16 cellular contexts compared by ENCODE assay signal in the genomic region with DNA sequence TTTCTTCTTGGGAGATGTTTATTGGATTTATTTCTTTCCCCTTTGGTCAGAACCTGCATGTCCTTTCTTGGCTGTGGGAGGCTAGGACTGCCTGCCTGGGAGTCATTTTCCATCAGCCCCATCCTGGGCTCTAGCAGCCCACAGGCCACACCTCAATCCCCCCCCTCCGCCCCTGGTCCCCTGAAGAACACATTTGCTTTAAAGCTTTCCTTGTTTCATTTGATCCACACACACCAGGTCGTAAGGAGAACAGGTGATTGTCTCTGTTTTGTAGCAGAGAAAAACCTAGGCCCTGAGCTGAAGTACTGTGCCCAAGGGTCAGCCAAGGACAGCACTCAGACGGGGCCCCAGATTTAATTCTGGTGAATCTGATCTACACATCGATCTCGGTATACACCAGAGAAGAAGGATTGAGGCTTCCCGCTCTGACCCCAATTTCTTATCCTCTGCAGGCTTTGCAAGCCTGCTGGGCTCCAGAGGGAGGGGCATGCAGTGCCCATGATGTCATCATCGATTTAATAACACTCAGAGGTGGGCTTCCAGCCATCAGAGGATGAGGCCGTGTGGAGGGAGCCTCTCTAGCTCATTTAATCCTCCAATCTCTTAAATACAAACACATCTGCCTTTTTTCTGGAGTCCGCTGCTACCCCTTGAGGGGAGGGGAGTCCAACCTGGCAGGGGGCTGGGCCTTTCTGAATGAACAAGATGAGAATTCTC. TPM values are rescaled to one million over a fixed set of nuclear protein-coding genes. Genes with fewer than 3 reads are reported as not detected.
DNase-seq lines count a peak whose midpoint lies in the region; ATAC-seq and TF ChIP-seq lines count a peak whose summit lies in the region.
"Had no signal": no experiment of that assay in that cellular context is flagged by ENCODE, and none has a peak within 500 bp of the region (broad histone marks: within the 10 kb centered on the region; RNA-seq: fewer than 3 reads in every experiment).

No MANE protein-coding gene starts in this region.

- peak overlapping the region; percentile 11 to 70 for H3K4me3 Mint-ChIP-seq in stimulated activated naive B cell treated with anti-CD40 and anti-IgM and Interleukin-4, amounts not matched to agents 10 μg/mL and 1 μg/mL and 100 μg/mL, for 72 hours

- 69 to 82% methylated on average over 8 to 9 of the region's 9 CpGs for WGBS in ectodermal cell, 2 experiments

- no peaks in the 10 kb centered on the region for H3K27me3 Mint-ChIP-seq in stimulated activated naive B cell treated with anti-CD40 and anti-IgM and Interleukin-4, amounts not matched to agents 10 μg/mL and 1 μg/mL and 100 μg/mL, for 72 hours

- ATAC-seq in stimulated activated naive B cell treated with anti-CD40 and anti-IgM and Interleukin-4, amounts not matched to agents 10 μg/mL and 1 μg/mL and 100 μg/mL, for 72 hours (replicated peaks), result no peak
- no peak for ATAC-seq in HG02678 (IDR thresholded peaks at IDR 0.05; ENCODE audit: unreplicated experiment)
- ATAC-seq: gastroesophageal sphincter had no signal

- H3K4me1 Mint-ChIP-seq in stimulated activated naive B cell treated with anti-CD40 and anti-IgM and Interleukin-4, amounts not matched to agents 10 μg/mL and 1 μg/mL and 100 μg/mL, for 72 hours, result peaks cover 33 to 55% of the 10 kb centered on the region in 2 donors

- POLR2A ChIA-PET in RWPE1 (lab: Yijun Ruan, JAX; ENCODE audit: low non-redundant PET), result interaction anchor here (0.6 kb wide), 1 partner anchor 1561 kb away, joined by 3 read pairs; no protein-coding TSS in a partner anchor

- no peak overlapping the region for H3K4me3 ChIP-seq in ectodermal cell (ENCODE audit: insufficient read depth, low read depth, low read length)
- H3K4me3 ChIP-seq: gastroesophageal sphincter had no signal

- peak overlapping the region; percentile 84 for H3K27ac Mint-ChIP-seq in stimulated activated naive B cell treated with anti-CD40 and anti-IgM and Interleukin-4, amounts not matched to agents 10 μg/mL and 1 μg/mL and 100 μg/mL, for 72 hours

- H3K27ac ChIP-seq in RWPE1, result peak overlapping the region; percentile 8
- H3K27ac ChIP-seq in ectodermal cell (ENCODE audit: insufficient read depth, low read depth, low read length, poor library complexity, severe bottlenecking), result peak overlapping the region; percentile 20

- no peak for TF ChIP-seq CTCF in RWPE1 (conservative IDR thresholded peaks at IDR 0.05; ENCODE audit: low read depth)

- H3K36me3 Mint-ChIP-seq in stimulated activated naive B cell treated with anti-CD40 and anti-IgM and Interleukin-4, amounts not matched to agents 10 μg/mL and 1 μg/mL and 100 μg/mL, for 72 hours, result peaks cover 0 to 5% of the 10 kb centered on the region in 2 donors

- H3K9me3 Mint-ChIP-seq in stimulated activated naive B cell treated with anti-CD40 and anti-IgM and Interleukin-4, amounts not matched to agents 10 μg/mL and 1 μg/mL and 100 μg/mL, for 72 hours, result no peaks in the 10 kb centered on the region

- H3K36me3 ChIP-seq in ectodermal cell (ENCODE audit: control insufficient read depth, insufficient read depth, low read length), result no peaks in the 10 kb centered on the region
- H3K36me3 ChIP-seq: gastroesophageal sphincter had no signal

- CTCF ChIA-PET in RWPE1 (lab: Yijun Ruan, JAX), result interaction anchor here (1.2 kb wide), 1 partner anchor 75 kb away, joined by 3 read pairs; no protein-coding TSS in a partner anchor

- DNase-seq in activated T-cell treated with anti-CD3 and anti-CD28 coated beads, Interleukin-2, amount 50 U/mL, for 1 hour, result peak; percentile 5
- no peak for DNase-seq in activated T-cell treated with anti-CD3 and anti-CD28 coated beads for 4 hours
- no peak for DNase-seq in RWPE1 (ENCODE audit: low spot score)
- DNase-seq in stimulated activated naive B cell treated with anti-CD40 and anti-IgM and Interleukin-4, amounts not matched to agents 10 μg/mL and 1 μg/mL and 100 μg/mL, for 72 hours, result no peak
- no peak for DNase-seq in NK-92 treated with Interleukin-12 subunit alpha and Interleukin-12 subunit beta, amount 100 ng/mL, for 24 hours (lab: John Stamatoyannopoulos, UW)
- no peak for DNase-seq in stimulated activated naive CD4-positive, alpha-beta T cell treated with Interleukin-2 at 50 U/mL for 16 hours (lab: John Stamatoyannopoulos, UW)
- DNase-seq: activated CD4-positive, CD25-positive, alpha-beta regulatory T cell treated with anti-CD3 and anti-CD28 coated beads, Interleukin-2, amount 50 U/mL, for 72 hours; amniotic stem cell; effector CD8-positive, alpha-beta T cell; KG1; NCI-H2081 treated with DMSO at 0.1 percent for 48 hours; SHP77 treated with DMSO at 0.1 percent for 48 hours; stimulated activated CD4-positive, alpha-beta T cell treated with anti-CD3 and anti-CD28 coated beads, Interleukin-4, amount 100 ng/mL, for 4 hours had no signal

- no peaks in the 10 kb centered on the region for H3K27me3 ChIP-seq in ectodermal cell (ENCODE audit: control insufficient read depth, insufficient read depth, low read length, poor library complexity, severe bottlenecking)
- H3K27me3 ChIP-seq: gastroesophageal sphincter had no signal

- H3K9me3 ChIP-seq in ectodermal cell (ENCODE audit: control insufficient read depth, low read length), result no peaks in the 10 kb centered on the region
- H3K9me3 ChIP-seq: gastroesophageal sphincter had no signal

- peaks cover 19% of the 10 kb centered on the region for H3K4me1 ChIP-seq in ectodermal cell (ENCODE audit: control insufficient read depth, insufficient read depth, low read length)

RNA-seq across cellular contexts. Expression of gene CLN6, which starts 1.7 kb away (rescaled TPM):
- 78.6 TPM for polyA plus RNA-seq in ectodermal cell (2013, experiment 1 of 4)
- 83.7 TPM for polyA plus RNA-seq in ectodermal cell (2013, experiment 2 of 4)
- polyA plus RNA-seq in ectodermal cell (2013, experiment 3 of 4), result 49.3 TPM
- 55.8 TPM for polyA plus RNA-seq in ectodermal cell (2013, experiment 4 of 4)

RNA-seq across cellular contexts. Expression of gene CALML4, which starts 26.1 kb away (rescaled TPM):
- 15.0 TPM for polyA plus RNA-seq in ectodermal cell (2013, experiment 1 of 4)
- 15.6 TPM for polyA plus RNA-seq in ectodermal cell (2013, experiment 2 of 4)
- polyA plus RNA-seq in ectodermal cell (2013, experiment 3 of 4), result 7.9 TPM
- polyA plus RNA-seq in ectodermal cell (2013, experiment 4 of 4), result 8.1 TPM

RNA-seq across cellular contexts. Expression of gene FEM1B, which starts 46.3 kb away (rescaled TPM):
- polyA plus RNA-seq in ectodermal cell (2013, experiment 1 of 4), result 37.4 TPM
- polyA plus RNA-seq in ectodermal cell (2013, experiment 2 of 4), result 41.9 TPM
- polyA plus RNA-seq in ectodermal cell (2013, experiment 3 of 4), result 39.2 TPM
- polyA plus RNA-seq in ectodermal cell (2013, experiment 4 of 4), result 42.4 TPM
